18 cellular contexts compared by ENCODE assay signal in genomic region chr6:151698921-151699705, GRCh38.
"Had no signal": no experiment of that assay in that cellular context is flagged by ENCODE, and none has a peak within 500 bp of the region (broad histone marks: within the 10 kb centered on the region; RNA-seq: fewer than 3 reads in every experiment).

No MANE protein-coding gene starts in this region.

- H3K4me1 ChIP-seq: body of pancreas, pancreas, transverse colon had no signal

- H3K36me3 ChIP-seq: pancreas, transverse colon had no signal

- DNase-seq: activated B cell treated with CpG ODN at 0.5 μM for 24 hours; activated CD4-positive, alpha-beta memory T cell treated with anti-CD3 and anti-CD28 coated beads, Interleukin-2, amount 10 ng/mL, durations not matched to agents 7 days and 5 days; activated CD4-positive, alpha-beta T cell treated with anti-CD3 and anti-CD28 coated beads for 4 hours; activated CD8-positive, alpha-beta memory T cell treated with anti-CD3 and anti-CD28 coated beads, Interleukin-2, amount 10 ng/mL, durations not matched to agents 7 days and 5 days; amygdala; body of pancreas; caudate nucleus; effector memory CD8-positive, alpha-beta T cell; foreskin keratinocyte; glutamatergic neuron; mesendoderm; naive thymus-derived CD4-positive, alpha-beta T cell; pancreas; SK-N-SH; stimulated activated CD4-positive, alpha-beta T cell treated with anti-CD3 and anti-CD28 coated beads, Interleukin-2, amount 100 ng/mL, for 24 hours; stimulated activated naive CD4-positive, alpha-beta T cell treated with Interleukin-2 at 50 U/mL for 16 hours; transverse colon had no signal

- H3K27ac ChIP-seq: body of pancreas, foreskin keratinocyte, pancreas, transverse colon had no signal

- H3K9ac ChIP-seq: SK-N-SH had no signal

- H3K9me3 ChIP-seq: body of pancreas, pancreas, SK-N-SH, transverse colon had no signal

- H3K4me3 ChIP-seq: body of pancreas, pancreas, transverse colon had no signal

- ATAC-seq: activated CD8-positive, alpha-beta memory T cell treated with anti-CD3 and anti-CD28 coated beads, Interleukin-2, amount 10 ng/mL, durations not matched to agents 7 days and 5 days; effector memory CD8-positive, alpha-beta T cell; foreskin keratinocyte; naive thymus-derived CD4-positive, alpha-beta T cell had no signal

- FAIRE-seq: keratinocyte, pancreas had no signal

- H3K4me2 ChIP-seq: SK-N-SH had no signal

- H3K27me3 ChIP-seq: body of pancreas, foreskin keratinocyte, pancreas, transverse colon had no signal
